ENCODE assay signal across 20 cellular contexts in the genomic region with DNA sequence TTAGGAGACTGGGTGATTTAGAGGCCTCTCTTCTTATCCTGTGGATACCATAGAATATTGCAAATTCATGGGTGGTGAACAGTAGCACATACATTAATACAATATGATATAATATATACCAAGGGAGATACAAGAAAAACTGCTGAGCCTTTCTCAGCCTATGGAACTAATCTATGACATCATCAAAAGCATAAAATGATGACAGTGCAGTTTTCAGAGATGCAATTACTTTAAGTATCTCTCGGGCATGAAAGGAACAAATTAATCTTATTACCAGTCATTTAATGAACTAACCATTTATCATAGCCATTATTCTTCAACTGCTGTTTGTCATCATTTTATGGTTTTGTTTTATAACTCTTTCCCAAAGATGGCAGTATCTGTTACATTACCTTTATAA. TPM values are rescaled to one million over a fixed set of nuclear protein-coding genes. Genes with fewer than 3 reads are reported as not detected.
DNase-seq lines count a peak whose midpoint lies in the region; ATAC-seq, FAIRE-seq and TF ChIP-seq lines count a peak whose summit lies in the region.
"Had no signal": no experiment of that assay in that cellular context is flagged by ENCODE, and none has a peak within 500 bp of the region (broad histone marks: within the 10 kb centered on the region; RNA-seq: fewer than 3 reads in every experiment).

No MANE protein-coding gene starts in this region.

- no peak for TF ChIP-seq EP300 in H1 (IDR thresholded peaks at IDR 0.05; ENCODE audit: borderline replicate concordance in 1 of 2, low read depth in 2 of 2, low read length in 2 of 2)
- TF ChIP-seq EP300 in esophagus muscularis mucosa (IDR thresholded peaks at IDR 0.05), result no peak

- no peak overlapping the region for H2BK12ac ChIP-seq in H1 (ENCODE audit: low read depth, low read length)

- H3K79me2 ChIP-seq in H1 (ENCODE audit: control insufficient read depth in 1 of 2, insufficient read depth in 2 of 2, low read length in 2 of 2), result no peaks in the 10 kb centered on the region

- no TSS peak for BruUV-seq in IMR-90 (replicated peaks; lab: Mats Ljungman, UMichigan)

- H3K27ac ChIP-seq in IMR-90 (ENCODE audit: insufficient read depth, low read length), result no peak overlapping the region
- H3K27ac ChIP-seq in H1 (ENCODE audit: low read depth, low read length), result no peak overlapping the region
- no peak overlapping the region for H3K27ac ChIP-seq in esophagus muscularis mucosa (replicated peaks in 1 of 4)

- H3K36me3 ChIP-seq in IMR-90 (ENCODE audit: control insufficient read depth, insufficient read depth, low read length), result no peaks in the 10 kb centered on the region
- no peaks in the 10 kb centered on the region; a peak in 1 of 8 replicates for H3K36me3 ChIP-seq in H1 (ENCODE audit: control insufficient read depth in 2 of 4, insufficient read depth in 4 of 4, low read length in 3 of 4)
- H3K36me3 ChIP-seq in esophagus muscularis mucosa, result no peaks in the 10 kb centered on the region
- H3K36me3 ChIP-seq: BE2C, HAP-1 had no signal

- H3K27me3 ChIP-seq in IMR-90 (ENCODE audit: control insufficient read depth, insufficient read depth, low read length) (no peaks in the 10 kb centered on the region), H1 (replicated peaks in 1 of 4; ENCODE audit: control insufficient read depth in 3 of 4, extremely low read depth in 1 of 4, insufficient read depth in 3 of 4, low read length in 3 of 4) (peaks cover 19 to 31% (median 26%) of the 10 kb centered on the region in 4 experiments), esophagus muscularis mucosa (peaks cover 0 to 27% (median 9%) of the 10 kb centered on the region in 4 donors)

- no peaks in the 10 kb centered on the region for H3K9me3 Mint-ChIP-seq in chondrocyte (ENCODE audit: low read depth)

- H3K9me3 ChIP-seq in IMR-90 (ENCODE audit: control insufficient read depth, insufficient read depth, low read length) (peaks cover 6% of the 10 kb centered on the region), H1 (ENCODE audit: insufficient read depth in 2 of 2, low read depth in 1 of 2, low read length in 1 of 2) (no peaks in the 10 kb centered on the region), esophagus muscularis mucosa (no peaks in the 10 kb centered on the region)
- H3K9me3 ChIP-seq: BE2C, Caco-2, HAP-1 had no signal

- H2BK120ac ChIP-seq in IMR-90 (ENCODE audit: low read depth, low read length), result no peak overlapping the region
- no peak overlapping the region for H2BK120ac ChIP-seq in H1 (replicated peaks; ENCODE audit: low read depth, low read length)

- no CpG with 5 or more reads among the region's 1 CpG for WGBS in IMR-90 (ENCODE audit: extremely low coverage in 2 of 2, insufficient read length in 1 of 2), 2 experiments
- WGBS in H1 (ENCODE audit: extremely low coverage in 1 of 2, insufficient coverage in 1 of 2, insufficient read length in 1 of 2, insufficient replicate concordance in 2 of 2, low coverage in 1 of 2, low lambda C conversion rate in 2 of 2, missing lambda C conversion rate in 1 of 2), 2 experiments, result 92% methylated on average over 1 of the region's 1 CpG; no CpG with 5 or more reads in 1 of the 2 experiments
- 41% methylated on average over 1 of the region's 1 CpG for WGBS in esophagus muscularis mucosa

- H2BK20ac ChIP-seq in IMR-90 (ENCODE audit: low read depth, low read length) (no peak overlapping the region), H1 (ENCODE audit: low read length) (no peak overlapping the region)

- no peak overlapping the region for H2BK15ac ChIP-seq in IMR-90 (ENCODE audit: low read depth, low read length)
- no peak overlapping the region for H2BK15ac ChIP-seq in H1 (ENCODE audit: low read length)

- TF ChIP-seq CTCF in IMR-90 (conservative IDR thresholded peaks at IDR 0.05; ENCODE audit: low read depth, low read length), result no peak
- no peak for TF ChIP-seq CTCF in H1 (IDR thresholded peaks at IDR 0.05; ENCODE audit: control extremely low read depth in 1 of 3, insufficient read depth in 1 of 3, low read depth in 1 of 3, low read length in 3 of 3)
- no peak for TF ChIP-seq CTCF in chondrocyte (IDR thresholded peaks at IDR 0.05)
- TF ChIP-seq CTCF in esophagus muscularis mucosa (IDR thresholded peaks at IDR 0.05), result no peak

- DNase-seq in NCI-H82 (lab: John Stamatoyannopoulos, UW) (peak; percentile 25), NCI-H82 treated with DMSO at 0.1 percent for 48 hours (lab: John Stamatoyannopoulos, UW; ENCODE audit: unreplicated experiment) (no peak), IMR-90 (no peak), NCI-H1417 treated with DMSO at 0.1 percent for 48 hours (lab: John Stamatoyannopoulos, UW) (peak; percentile 15), H1 (ENCODE audit: low read depth in 1 of 2, low spot score in 2 of 2) (no peak), chondrocyte (ENCODE audit: low spot score) (no peak), esophagus muscularis mucosa (ENCODE audit: extremely low spot score) (no peak)
- no peak for DNase-seq in activated naive CD4-positive, alpha-beta T cell (lab: John Stamatoyannopoulos, UW)
- DNase-seq: ACHN; BE2C; C1 segment of cervical spinal cord; Caco-2; CD4-positive, CD25-positive, alpha-beta regulatory T cell; CD8-positive, alpha-beta memory T cell; DMS79 treated with DMSO at 0.1 percent for 48 hours; GF-D8 had no signal

- TF ChIP-seq RAD21 in IMR-90 (IDR thresholded peaks at IDR 0.05; ENCODE audit: low read length) (no peak), H1 (IDR thresholded peaks at IDR 0.05 in 1 of 2, conservative IDR thresholded peaks at IDR 0.05 in 1 of 2; ENCODE audit: low read depth in 2 of 2, low read length in 2 of 2) (no peak)

- H4K8ac ChIP-seq in IMR-90 (ENCODE audit: low read depth in 2 of 2, low read length in 2 of 2) (no peak overlapping the region), H1 (ENCODE audit: extremely low read depth, insufficient read depth, low read length) (no peak overlapping the region)

- H3K56ac ChIP-seq in IMR-90 (ENCODE audit: extremely low read depth, insufficient read depth, low read length), result no peak overlapping the region
- no peak overlapping the region for H3K56ac ChIP-seq in H1 (replicated peaks; ENCODE audit: insufficient read length, low read depth, low read length)

- CTCF ChIA-PET in IMR-90 (lab: Yijun Ruan, JAX), result no interaction called here
- CTCF ChIA-PET in H1 (lab: Charles Lee; ENCODE audit: partially characterized antibody), result no interaction called here

- no peak overlapping the region for H2AFZ ChIP-seq in IMR-90 (replicated peaks; ENCODE audit: low read length, poor library complexity)
- no peak overlapping the region for H2AFZ ChIP-seq in H1 (ENCODE audit: low read length)

- no peak overlapping the region for H3K4me3 Mint-ChIP-seq in chondrocyte (ENCODE audit: unreplicated experiment)
- H3K4me3 Mint-ChIP-seq: CD4-positive, CD25-positive, alpha-beta regulatory T cell; CD8-positive, alpha-beta memory T cell had no signal

- H3K9ac ChIP-seq in IMR-90 (ENCODE audit: low read depth, low read length) (no peak overlapping the region), H1 (replicated peaks in 1 of 4; ENCODE audit: extremely low read depth in 1 of 4, low read depth in 3 of 4, low read length in 3 of 4) (no peak overlapping the region)

- H3K4me1 ChIP-seq in IMR-90 (ENCODE audit: control insufficient read depth, insufficient read depth, low read length), result no peaks in the 10 kb centered on the region
- peaks cover 0 to 12% (median 2%) of the 10 kb centered on the region in 4 experiments; a peak in 3 of 7 replicates for H3K4me1 ChIP-seq in H1 (replicated peaks in 1 of 4; ENCODE audit: control insufficient read depth in 3 of 4, insufficient read depth in 4 of 4, low read length in 3 of 4)
- peaks cover 3 to 20% (median 15%) of the 10 kb centered on the region in 4 donors for H3K4me1 ChIP-seq in esophagus muscularis mucosa
- H3K4me1 ChIP-seq: Caco-2, HAP-1 had no signal

- H3K4me3 ChIP-seq in IMR-90 (ENCODE audit: insufficient read depth, low read depth, low read length) (no peak overlapping the region), H1 (ENCODE audit: extremely low read depth in 1 of 4, insufficient read depth in 2 of 4, low read depth in 3 of 4, low read length in 4 of 4) (no peak overlapping the region), esophagus muscularis mucosa (no peak overlapping the region)
- H3K4me3 ChIP-seq: GM12878, HAP-1 had no signal

- H3K23me2 ChIP-seq in H1 (ENCODE audit: low read depth, low read length), result peaks cover 12% of the 10 kb centered on the region

- H2AK9ac ChIP-seq in IMR-90 (replicated peaks; ENCODE audit: low read depth, low read length, poor library complexity), result no peak overlapping the region

- H3K14ac ChIP-seq in IMR-90 (replicated peaks; ENCODE audit: low read depth, low read length) (no peak overlapping the region), H1 (ENCODE audit: insufficient read length) (no peak overlapping the region)

- no peak overlapping the region for H4K91ac ChIP-seq in IMR-90 (ENCODE audit: insufficient read depth, low read depth, low read length)
- H4K91ac ChIP-seq in H1 (replicated peaks; ENCODE audit: insufficient read length, low read length), result no peak overlapping the region

- H3K23ac ChIP-seq in IMR-90 (ENCODE audit: low read depth, low read length) (no peak overlapping the region), H1 (ENCODE audit: insufficient read length) (no peak overlapping the region)

- H3K4me2 ChIP-seq in IMR-90 (ENCODE audit: low read depth, low read length), result no peak overlapping the region
- no peak overlapping the region for H3K4me2 ChIP-seq in H1 (ENCODE audit: insufficient read depth in 1 of 2, low read depth in 2 of 2, low read length in 2 of 2)

- H3K18ac ChIP-seq in IMR-90 (ENCODE audit: low read depth, low read length), result no peak overlapping the region
- H3K18ac ChIP-seq in H1 (ENCODE audit: extremely low read depth, low read length), result no peak overlapping the region

- H4K20me1 ChIP-seq in IMR-90 (ENCODE audit: insufficient read depth, low read length) (no peaks in the 10 kb centered on the region), H1 (replicated peaks in 1 of 2; ENCODE audit: control insufficient read depth in 1 of 2, insufficient read depth in 2 of 2, low read length in 2 of 2) (peaks cover 0 to 3% of the 10 kb centered on the region in 2 experiments)

- peaks cover 15% of the 10 kb centered on the region for H3K4me1 Mint-ChIP-seq in chondrocyte (ENCODE audit: low read depth)
- H3K4me1 Mint-ChIP-seq: CD4-positive, CD25-positive, alpha-beta regulatory T cell had no signal

- no peaks in the 10 kb centered on the region for H3K9me1 ChIP-seq in IMR-90 (ENCODE audit: insufficient read depth, low read length)

- no peak for ATAC-seq in IMR-90 (ENCODE audit: low read depth)
- ATAC-seq: GM12878 had no signal

- no peaks in the 10 kb centered on the region for H3K79me1 ChIP-seq in IMR-90 (ENCODE audit: low read depth in 1 of 2, low read length in 2 of 2)
- no peaks in the 10 kb centered on the region for H3K79me1 ChIP-seq in H1 (ENCODE audit: low read depth, low read length)

- H3K36me3 Mint-ChIP-seq in chondrocyte (ENCODE audit: low read depth), result peaks cover 2% of the 10 kb centered on the region
- H3K36me3 Mint-ChIP-seq: CD4-positive, CD25-positive, alpha-beta regulatory T cell had no signal

- H2AK5ac ChIP-seq in IMR-90 (ENCODE audit: low read depth, low read length) (no peak overlapping the region), H1 (ENCODE audit: low read depth, low read length) (no peak overlapping the region)

- H4K5ac ChIP-seq in IMR-90 (ENCODE audit: low read depth, low read length) (no peak overlapping the region), H1 (ENCODE audit: insufficient read length, low read depth, low read length) (no peak overlapping the region)

- H3K4ac ChIP-seq in IMR-90 (ENCODE audit: low read depth, low read length), result no peak overlapping the region
- no peak overlapping the region for H3K4ac ChIP-seq in H1 (replicated peaks; ENCODE audit: insufficient read length, low read depth, low read length)

- intact Hi-C loops in IMR-90 (cut with micrococcal nuclease), result no loop called here
- intact Hi-C loops in esophagus muscularis mucosa (cut with DNase I), result no loop called here

- no peak overlapping the region for H3K27ac Mint-ChIP-seq in chondrocyte (ENCODE audit: unreplicated experiment)
- H3K27ac Mint-ChIP-seq: CD4-positive, CD25-positive, alpha-beta regulatory T cell; CD8-positive, alpha-beta memory T cell had no signal

- POLR2A ChIA-PET in IMR-90 (lab: Charles Lee; ENCODE audit: unreplicated experiment), result no interaction called here
- POLR2A ChIA-PET in H1 (lab: Charles Lee; ENCODE audit: partially characterized antibody), result no interaction called here

- no peak overlapping the region for H2BK5ac ChIP-seq in IMR-90 (ENCODE audit: low read depth, low read length, poor library complexity, severe bottlenecking)
- H2BK5ac ChIP-seq in H1 (ENCODE audit: low read depth, low read length), result no peak overlapping the region

- peaks cover 31% of the 10 kb centered on the region for H3K27me3 Mint-ChIP-seq in chondrocyte (ENCODE audit: low read depth)

- TF ChIP-seq POLR2A in IMR-90 (IDR thresholded peaks at IDR 0.05; ENCODE audit: low read depth, low read length) (no peak), H1 (IDR thresholded peaks at IDR 0.05; ENCODE audit: control extremely low read depth in 1 of 2, low read depth in 2 of 2, low read length in 2 of 2) (no peak), esophagus muscularis mucosa (IDR thresholded peaks at IDR 0.05; ENCODE audit: low read depth) (no peak)

- dilution Hi-C loops in IMR-90 (cut with HindIII; ENCODE audit: low sequenced_read_pairs, unreplicated experiment), result no loop called here

- in situ Hi-C loops in IMR-90 (cut with MboI; ENCODE audit: low sequenced_read_pairs), result no loop called here

- FAIRE-seq in H1 (lab: Jason Lieb, UNC), result no peak
- FAIRE-seq: D721Med, GM12878 had no signal

RNA-seq across cellular contexts. Expression of gene CHODL, which starts 3.5 kb away (rescaled TPM):
- total RNA-seq in IMR-90 (2012; rRNA removed) (under 0.01 TPM in 1 of 2 replicates, not detected in the other), chondrocyte (0.18 to 0.22 TPM in 2 of 3 replicates, not detected in the other), esophagus muscularis mucosa (1 to 10 TPM; 2.4 to 4.8 (median 3.5) TPM)
- polyA plus RNA-seq in IMR-90 (2012; rRNA removed) (not detected in 2 replicates), H1 (2011; rRNA removed) (0.16 and 0.39 TPM in 2 replicates)
- not detected in 2 replicates for polyA plus RNA-seq in IMR-90 (2012; cell fraction: cytosol; rRNA removed)
- polyA plus RNA-seq in IMR-90 (2012; cell fraction: nucleus; rRNA removed; ENCODE audit: low replicate concordance), result not detected in 2 replicates
- total RNA-seq in H1 (2021; fragmentation: NEBNext Ultra II Directional; extraction: Animal tissue kit (Norgen Biotek cat#: 25700)), result 0.73 and 0.82 TPM in 2 replicates
- 0.34 TPM for polyA plus RNA-seq in H1 (2011; cell fraction: cytosol; rRNA removed)
- polyA plus RNA-seq in H1 (2011; cell fraction: nucleus; rRNA removed), result 0.14 TPM
- 0.33 to 0.72 TPM (median 0.45 TPM) in 4 replicates for polyA plus RNA-seq in H1 (2012, experiment 1 of 2)
- polyA plus RNA-seq in H1 (2012, experiment 2 of 2), result 0.09 TPM
- polyA plus RNA-seq in H1 (2013, experiment 1 of 2), result 0.75 TPM
- 0.64 TPM for polyA plus RNA-seq in H1 (2013, experiment 2 of 2)
- 0.47 and 0.51 TPM in 2 replicates for polyA minus RNA-seq in H1 (2011; rRNA and poly(A)+ RNA removed)
- polyA minus RNA-seq in H1 (2011; cell fraction: cytosol; rRNA and poly(A)+ RNA removed), result not detected
- polyA minus RNA-seq in H1 (2011; cell fraction: nucleus; rRNA and poly(A)+ RNA removed), result 1.5 TPM
- total RNA-seq: A172; CD4-positive, CD25-positive, alpha-beta regulatory T cell had no signal

Comparison
In these comparisons a context has a peak if more than half of its experiments do, and no peak if none do; other contexts are left out.
1. DNase-seq: peak in NCI-H82 (single experiment) and NCI-H1417 treated with DMSO at 0.1 percent for 48 hours (single experiment); none in NCI-H82 treated with DMSO at 0.1 percent for 48 hours (single experiment), IMR-90 (single experiment), H1 (0 of 2), chondrocyte (single experiment), activated naive CD4-positive, alpha-beta T cell (0 of 4) and esophagus muscularis mucosa (single experiment).